ENCODE assay signal across 1 cellular context in the genomic region with DNA sequence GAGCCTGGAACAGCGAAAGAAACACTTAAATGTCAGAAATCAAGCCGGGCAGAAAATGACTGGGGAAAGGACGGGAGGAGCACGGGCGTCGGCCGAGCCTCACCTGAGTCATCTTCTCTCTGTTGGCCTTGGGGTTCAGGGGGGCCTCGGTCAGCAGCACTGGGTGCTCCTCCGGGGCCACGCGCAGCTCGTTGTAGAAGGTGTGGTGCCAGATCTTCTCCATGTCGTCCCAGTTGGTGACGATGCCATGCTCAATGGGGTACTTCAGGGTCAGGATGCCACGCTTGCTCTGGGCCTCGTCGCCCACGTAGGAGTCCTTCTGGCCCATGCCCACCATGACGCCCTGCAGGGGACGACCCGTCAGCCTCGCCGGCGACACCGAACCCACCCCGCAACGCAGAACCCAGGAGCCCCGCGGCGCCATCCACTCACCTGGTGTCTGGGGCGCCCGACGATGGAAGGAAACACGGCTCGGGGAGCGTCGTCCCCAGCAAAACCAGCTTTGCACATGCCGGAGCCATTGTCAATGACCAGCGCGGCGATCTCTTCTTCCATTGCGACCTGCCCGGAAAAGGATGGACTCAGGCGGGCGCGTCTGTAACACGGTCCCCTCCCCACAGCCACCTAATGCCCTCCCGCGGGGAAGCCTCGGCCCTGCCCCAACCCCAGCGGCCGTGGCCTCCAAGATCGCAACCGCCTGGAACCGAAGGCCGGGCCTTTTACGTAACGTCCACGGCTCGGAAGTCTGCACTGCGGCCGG.
TF ChIP-seq lines count a peak whose summit lies in the region.

No MANE protein-coding gene starts in this region.

TF ChIP-seq in K562, 482 proteins besides CTCF, POLR2A, EP300 and RAD21 (continued from another document and continues in another):
- TF ChIP-seq ZBTB11 (CRISPR knock-in tag; IDR thresholded peaks at IDR 0.05) (peak in 1 of 3 experiments; percentile 11; a peak in 1 of 6 replicates), ELF1 (tag; IDR thresholded peaks at IDR 0.05) (no peak), ELF2 (CRISPR knock-in tag; IDR thresholded peaks at IDR 0.05) (no peak), KDM1A (IDR thresholded peaks at IDR 0.05) (no peak), GABPB2 (CRISPR knock-in tag; conservative IDR thresholded peaks at IDR 0.05) (no peak), PCBP2 (IDR thresholded peaks at IDR 0.05; ENCODE audit: low read depth, low read length, poor library complexity, severe bottlenecking) (peak; percentile 2), CHCHD3 (CRISPR knock-in tag; IDR thresholded peaks at IDR 0.05) (no peak), CREB5 (CRISPR knock-in tag; IDR thresholded peaks at IDR 0.05) (no peak), RBM15 (IDR thresholded peaks at IDR 0.05; ENCODE audit: insufficient read depth, low read length) (peak; percentile 84; the same call in 1 of the 2 replicates), TCF15 (CRISPR knock-in tag; IDR thresholded peaks at IDR 0.05) (no peak), SMARCE1 (IDR thresholded peaks at IDR 0.05) (no peak), HNRNPL (IDR thresholded peaks at IDR 0.05; ENCODE audit: low read depth, low read length) (peak; percentile 69), ZFP91 (CRISPR knock-in tag; IDR thresholded peaks at IDR 0.05) (no peak), ZNF24 (IDR thresholded peaks at IDR 0.05) (no peak), TBP (optimal IDR thresholded peaks at IDR 0.05; ENCODE audit: low read depth, low read length) (no peak), NBN (IDR thresholded peaks at IDR 0.05; ENCODE audit: low read depth) (no peak), FOXJ2 (tag; IDR thresholded peaks at IDR 0.05) (no peak), SAP30 (IDR thresholded peaks at IDR 0.05; ENCODE audit: borderline replicate concordance, insufficient read depth, low read depth, low read length, poor library complexity, severe bottlenecking) (peak; percentile 43), CTBP1 (IDR thresholded peaks at IDR 0.05; ENCODE audit: borderline replicate concordance) (0 out of 2 replicates have a peak, but pooled peaks have one; percentile 10), HCFC1 (IDR thresholded peaks at IDR 0.05; ENCODE audit: low read depth, low read length) (no peak), CBX5 (IDR thresholded peaks at IDR 0.05; ENCODE audit: borderline replicate concordance, low read depth) (no peak), ZFPM2 (CRISPR knock-in tag; IDR thresholded peaks at IDR 0.05) (no peak), HDGF (IDR thresholded peaks at IDR 0.05) (no peak), SOX6 (IDR thresholded peaks at IDR 0.05) (no peak), KLF13 (tag; IDR thresholded peaks at IDR 0.05; ENCODE audit: borderline replicate concordance, low read depth) (peak; percentile 13; the same call in 1 of the 2 replicates), ZNF589 (CRISPR knock-in tag; IDR thresholded peaks at IDR 0.05; ENCODE audit: low read depth) (no peak), MYBL2 (IDR thresholded peaks at IDR 0.05; ENCODE audit: low read depth) (no peak), MYBL2 (CRISPR knock-in tag; IDR thresholded peaks at IDR 0.05; ENCODE audit: borderline replicate concordance) (no peak), ZBTB26 (CRISPR knock-in tag; IDR thresholded peaks at IDR 0.05) (peak; percentile 89), POLR2H (tag; IDR thresholded peaks at IDR 0.05; ENCODE audit: low read depth) (no peak), LEF1 (IDR thresholded peaks at IDR 0.05) (no peak), PYGO2 (tag; IDR thresholded peaks at IDR 0.05) (no peak), BRD4 (IDR thresholded peaks at IDR 0.05) (no peak), ZNF395 (CRISPR knock-in tag; IDR thresholded peaks at IDR 0.05) (no peak), SREBF1 (IDR thresholded peaks at IDR 0.05; ENCODE audit: borderline replicate concordance, low read depth, low read length) (no peak)
- TF ChIP-seq, protein P1, sequence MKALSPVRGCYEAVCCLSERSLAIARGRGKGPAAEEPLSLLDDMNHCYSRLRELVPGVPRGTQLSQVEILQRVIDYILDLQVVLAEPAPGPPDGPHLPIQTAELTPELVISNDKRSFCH (CRISPR knock-in tag; IDR thresholded peaks at IDR 0.05), result no peak
- TF ChIP-seq, protein P1 (tag; IDR thresholded peaks at IDR 0.05), result 0 out of 2 replicates have a peak, but pooled peaks have one; percentile 25
- TF ChIP-seq, protein P2, sequence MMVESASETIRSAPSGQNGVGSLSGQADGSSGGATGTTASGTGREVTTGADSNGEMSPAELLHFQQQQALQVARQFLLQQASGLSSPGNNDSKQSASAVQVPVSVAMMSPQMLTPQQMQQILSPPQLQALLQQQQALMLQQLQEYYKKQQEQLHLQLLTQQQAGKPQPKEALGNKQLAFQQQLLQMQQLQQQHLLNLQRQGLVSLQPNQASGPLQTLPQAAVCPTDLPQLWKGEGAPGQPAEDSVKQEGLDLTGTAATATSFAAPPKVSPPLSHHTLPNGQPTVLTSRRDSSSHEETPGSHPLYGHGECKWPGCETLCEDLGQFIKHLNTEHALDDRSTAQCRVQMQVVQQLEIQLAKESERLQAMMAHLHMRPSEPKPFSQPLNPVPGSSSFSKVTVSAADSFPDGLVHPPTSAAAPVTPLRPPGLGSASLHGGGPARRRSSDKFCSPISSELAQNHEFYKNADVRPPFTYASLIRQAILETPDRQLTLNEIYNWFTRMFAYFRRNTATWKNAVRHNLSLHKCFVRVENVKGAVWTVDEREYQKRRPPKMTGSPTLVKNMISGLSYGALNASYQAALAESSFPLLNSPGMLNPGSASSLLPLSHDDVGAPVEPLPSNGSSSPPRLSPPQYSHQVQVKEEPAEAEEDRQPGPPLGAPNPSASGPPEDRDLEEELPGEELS (CRISPR knock-in tag; IDR thresholded peaks at IDR 0.05; ENCODE audit: borderline replicate concordance), result no peak
- TF ChIP-seq, protein P3, sequence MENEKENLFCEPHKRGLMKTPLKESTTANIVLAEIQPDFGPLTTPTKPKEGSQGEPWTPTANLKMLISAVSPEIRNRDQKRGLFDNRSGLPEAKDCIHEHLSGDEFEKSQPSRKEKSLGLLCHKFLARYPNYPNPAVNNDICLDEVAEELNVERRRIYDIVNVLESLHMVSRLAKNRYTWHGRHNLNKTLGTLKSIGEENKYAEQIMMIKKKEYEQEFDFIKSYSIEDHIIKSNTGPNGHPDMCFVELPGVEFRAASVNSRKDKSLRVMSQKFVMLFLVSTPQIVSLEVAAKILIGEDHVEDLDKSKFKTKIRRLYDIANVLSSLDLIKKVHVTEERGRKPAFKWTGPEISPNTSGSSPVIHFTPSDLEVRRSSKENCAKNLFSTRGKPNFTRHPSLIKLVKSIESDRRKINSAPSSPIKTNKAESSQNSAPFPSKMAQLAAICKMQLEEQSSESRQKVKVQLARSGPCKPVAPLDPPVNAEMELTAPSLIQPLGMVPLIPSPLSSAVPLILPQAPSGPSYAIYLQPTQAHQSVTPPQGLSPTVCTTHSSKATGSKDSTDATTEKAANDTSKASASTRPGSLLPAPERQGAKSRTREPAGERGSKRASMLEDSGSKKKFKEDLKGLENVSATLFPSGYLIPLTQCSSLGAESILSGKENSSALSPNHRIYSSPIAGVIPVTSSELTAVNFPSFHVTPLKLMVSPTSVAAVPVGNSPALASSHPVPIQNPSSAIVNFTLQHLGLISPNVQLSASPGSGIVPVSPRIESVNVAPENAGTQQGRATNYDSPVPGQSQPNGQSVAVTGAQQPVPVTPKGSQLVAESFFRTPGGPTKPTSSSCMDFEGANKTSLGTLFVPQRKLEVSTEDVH (IDR thresholded peaks at IDR 0.05; ENCODE audit: low read depth, partially characterized antibody), result no peak
- TF ChIP-seq, protein P4, sequence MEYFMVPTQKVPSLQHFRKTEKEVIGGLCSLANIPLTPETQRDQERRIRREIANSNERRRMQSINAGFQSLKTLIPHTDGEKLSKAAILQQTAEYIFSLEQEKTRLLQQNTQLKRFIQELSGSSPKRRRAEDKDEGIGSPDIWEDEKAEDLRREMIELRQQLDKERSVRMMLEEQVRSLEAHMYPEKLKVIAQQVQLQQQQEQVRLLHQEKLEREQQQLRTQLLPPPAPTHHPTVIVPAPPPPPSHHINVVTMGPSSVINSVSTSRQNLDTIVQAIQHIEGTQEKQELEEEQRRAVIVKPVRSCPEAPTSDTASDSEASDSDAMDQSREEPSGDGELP (CRISPR knock-in tag; IDR thresholded peaks at IDR 0.05; ENCODE audit: borderline replicate concordance), result peak; percentile 65
